12 cellular contexts compared by ENCODE assay signal in genomic region chr9:110443146-110443877, GRCh38.
DNase-seq lines count a peak whose midpoint lies in the region; ATAC-seq lines count a peak whose summit lies in the region.
"Had no signal": no experiment of that assay in that cellular context is flagged by ENCODE, and none has a peak within 500 bp of the region (broad histone marks: within the 10 kb centered on the region; RNA-seq: fewer than 3 reads in every experiment).

No MANE protein-coding gene starts in this region.

- no peak for ATAC-seq in activated T-cell treated with anti-CD3 and anti-CD28 coated beads, Interleukin-2, amount 50 U/mL, for 72 hours (replicated peaks in 1 of 2)
- no peak for ATAC-seq in activated T-cell treated with anti-CD3 and anti-CD28 coated beads, Interleukin-2, amount 50 U/mL, for 4 hours
- no peak for ATAC-seq in HG03045 (IDR thresholded peaks at IDR 0.05; ENCODE audit: unreplicated experiment)

- H3K36me3 Mint-ChIP-seq in activated T-cell treated with anti-CD3 and anti-CD28 coated beads, Interleukin-2, amount 50 U/mL, for 72 hours (ENCODE audit: insufficient read depth in 2 of 2) = no peaks in the 10 kb centered on the region
- H3K36me3 Mint-ChIP-seq in activated T-cell treated with anti-CD3 and anti-CD28 coated beads, Interleukin-2, amount 50 U/mL, for 4 hours (ENCODE audit: insufficient read depth) = no peaks in the 10 kb centered on the region

- H3K27ac Mint-ChIP-seq in activated T-cell treated with anti-CD3 and anti-CD28 coated beads, Interleukin-2, amount 50 U/mL, for 72 hours = peak overlapping the region; percentile 6

- peaks cover 5 to 6% of the 10 kb centered on the region in 2 donors for H3K9me3 Mint-ChIP-seq in activated T-cell treated with anti-CD3 and anti-CD28 coated beads, Interleukin-2, amount 50 U/mL, for 72 hours
- H3K9me3 Mint-ChIP-seq in activated T-cell treated with anti-CD3 and anti-CD28 coated beads, Interleukin-2, amount 50 U/mL, for 4 hours = peaks cover 10% of the 10 kb centered on the region

- H3K4me3 Mint-ChIP-seq in activated T-cell treated with anti-CD3 and anti-CD28 coated beads, Interleukin-2, amount 50 U/mL, for 72 hours = no peak overlapping the region
- no peak overlapping the region for H3K4me3 Mint-ChIP-seq in activated T-cell treated with anti-CD3 and anti-CD28 coated beads, Interleukin-2, amount 50 U/mL, for 4 hours

- H3K4me1 Mint-ChIP-seq in activated T-cell treated with anti-CD3 and anti-CD28 coated beads, Interleukin-2, amount 50 U/mL, for 72 hours (ENCODE audit: low read depth) = no peaks in the 10 kb centered on the region
- H3K4me1 Mint-ChIP-seq in activated T-cell treated with anti-CD3 and anti-CD28 coated beads, Interleukin-2, amount 50 U/mL, for 4 hours (ENCODE audit: low read depth) = no peaks in the 10 kb centered on the region

- no peaks in the 10 kb centered on the region for H3K27me3 Mint-ChIP-seq in activated T-cell treated with anti-CD3 and anti-CD28 coated beads, Interleukin-2, amount 50 U/mL, for 72 hours (ENCODE audit: low read depth)
- H3K27me3 Mint-ChIP-seq in activated T-cell treated with anti-CD3 and anti-CD28 coated beads, Interleukin-2, amount 50 U/mL, for 4 hours (ENCODE audit: low read depth) = no peaks in the 10 kb centered on the region

- no peak for DNase-seq in activated T-cell treated with anti-CD3 and anti-CD28 coated beads, Interleukin-2, amount 50 U/mL, for 72 hours
- DNase-seq in activated T-cell treated with anti-CD3 and anti-CD28 coated beads, Interleukin-2, amount 50 U/mL, for 4 hours = no peak
- DNase-seq in NCI-H524 (lab: John Stamatoyannopoulos, UW) (peak; percentile 86 to 97), epidermal melanocyte (ENCODE audit: insufficient read length, low spot score) (peak; percentile 36), smooth muscle cell of the brain vasculature (ENCODE audit: low read depth, low spot score) (peak; percentile 37), NCI-H187 treated with DMSO at 0.1 percent for 48 hours (lab: John Stamatoyannopoulos, UW) (no peak)
- no peak for DNase-seq in stimulated activated CD4-positive, alpha-beta T cell treated with anti-CD3 and anti-CD28 coated beads, Interleukin-2, amount 100 ng/mL, for 24 hours
- DNase-seq: ACHN; activated CD4-positive, alpha-beta T cell treated with anti-CD3 and anti-CD28 coated beads for 48 hours; hippocampal formation; Right ventricle myocardium superior had no signal

Comparison
In these comparisons a context has a peak if more than half of its experiments do, and no peak if none do; other contexts are left out.
1. DNase-seq: peak in NCI-H524 (2 of 2), epidermal melanocyte (single experiment) and smooth muscle cell of the brain vasculature (single experiment); none in activated T-cell treated with anti-CD3 and anti-CD28 coated beads, Interleukin-2, amount 50 U/mL, for 72 hours (0 of 2), activated T-cell treated with anti-CD3 and anti-CD28 coated beads, Interleukin-2, amount 50 U/mL, for 4 hours (single experiment), NCI-H187 treated with DMSO at 0.1 percent for 48 hours (single experiment) and stimulated activated CD4-positive, alpha-beta T cell treated with anti-CD3 and anti-CD28 coated beads, Interleukin-2, amount 100 ng/mL, for 24 hours (0 of 2).